Comparison of ENCODE assay signal across 8 cellular contexts in the genomic region with DNA sequence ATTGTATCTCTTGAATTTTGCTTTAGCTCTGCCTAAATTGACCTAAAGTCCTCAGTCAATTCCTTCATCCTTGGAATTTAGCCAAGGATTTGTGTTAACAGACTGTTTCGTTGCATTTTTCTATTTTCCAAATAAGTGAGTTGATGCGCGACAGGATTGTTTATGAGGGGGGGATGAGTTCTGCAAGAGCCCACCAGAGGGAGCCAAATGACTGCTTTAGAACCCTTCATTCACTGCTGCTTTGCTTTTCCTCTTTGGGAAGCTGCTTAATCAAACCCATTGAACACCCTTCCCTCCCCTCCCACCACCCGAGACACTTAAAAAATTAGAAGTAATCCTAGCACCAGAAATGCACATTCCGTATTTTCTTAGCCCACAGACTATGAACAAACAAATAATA. TPM values are rescaled to one million over a fixed set of nuclear protein-coding genes. Genes with fewer than 3 reads are reported as not detected.
DNase-seq lines count a peak whose midpoint lies in the region; ATAC-seq, FAIRE-seq and TF ChIP-seq lines count a peak whose summit lies in the region.

No MANE protein-coding gene starts in this region.

- no peaks in the 10 kb centered on the region for H3K36me3 Mint-ChIP-seq in activated CD4-positive, alpha-beta memory T cell treated with anti-CD3 and anti-CD28 coated beads for 36 hours
- no peaks in the 10 kb centered on the region for H3K36me3 Mint-ChIP-seq in neural crest cell (ENCODE audit: low read depth)

- peak; percentile 88 for TF ChIP-seq CTCF in AG10803 (conservative IDR thresholded peaks at IDR 0.05; ENCODE audit: low read length)
- peak; percentile 91 for TF ChIP-seq CTCF in fibroblast of pulmonary artery (IDR thresholded peaks at IDR 0.05; ENCODE audit: low read length, missing control alignments)
- peak; percentile 91 for TF ChIP-seq CTCF in neural crest cell (conservative IDR thresholded peaks at IDR 0.05)

- DNase-seq in AG10803 (ENCODE audit: low read depth), result peak; percentile 55
- no peak for DNase-seq in GM12892 (ENCODE audit: insufficient read length)
- peak; percentile 26 for DNase-seq in NCI-H226
- peak; percentile 44 for DNase-seq in activated CD4-positive, alpha-beta memory T cell treated with anti-CD3 and anti-CD28 coated beads for 36 hours
- peak; percentile 73 for DNase-seq in fibroblast of pulmonary artery (ENCODE audit: low read depth)
- DNase-seq in neural crest cell (ENCODE audit: low read depth, low spot score), result peak; percentile 55

- peak; percentile 87 for FAIRE-seq in GM12892 (lab: Jason Lieb, UNC)

- H3K27ac Mint-ChIP-seq in activated CD4-positive, alpha-beta memory T cell treated with anti-CD3 and anti-CD28 coated beads for 36 hours, result no peak overlapping the region
- H3K27ac Mint-ChIP-seq in neural crest cell (ENCODE audit: unreplicated experiment), result no peak overlapping the region

- peaks cover 2% of the 10 kb centered on the region for H3K4me1 Mint-ChIP-seq in activated CD4-positive, alpha-beta memory T cell treated with anti-CD3 and anti-CD28 coated beads for 36 hours (ENCODE audit: low read depth)
- peaks cover 10% of the 10 kb centered on the region for H3K4me1 Mint-ChIP-seq in neural crest cell

- TF ChIP-seq POLR2A in GM12892 (IDR thresholded peaks at IDR 0.05; ENCODE audit: low read depth, low read length), result no peak

- CTCF ChIA-PET in activated CD4-positive, alpha-beta memory T cell treated with anti-CD3 and anti-CD28 coated beads for 36 hours (lab: Charles Lee), result interaction anchor here (0.6 to 3.9 kb wide), 32 partner anchors 9 to 1993 kb away, joined by 3 to 59 read pairs (median 4); no protein-coding TSS in a partner anchor

- H3K27me3 Mint-ChIP-seq in activated CD4-positive, alpha-beta memory T cell treated with anti-CD3 and anti-CD28 coated beads for 36 hours, result peaks cover 23% of the 10 kb centered on the region
- peaks cover 79% of the 10 kb centered on the region for H3K27me3 Mint-ChIP-seq in neural crest cell (ENCODE audit: low read depth)

- no peaks in the 10 kb centered on the region for H3K9me3 Mint-ChIP-seq in activated CD4-positive, alpha-beta memory T cell treated with anti-CD3 and anti-CD28 coated beads for 36 hours
- H3K9me3 Mint-ChIP-seq in neural crest cell, result no peaks in the 10 kb centered on the region

- POLR2A ChIA-PET in activated CD4-positive, alpha-beta memory T cell treated with anti-CD3 and anti-CD28 coated beads for 36 hours (lab: Charles Lee), result no interaction called here

- ATAC-seq in HG03064 (IDR thresholded peaks at IDR 0.05; ENCODE audit: low read depth, unreplicated experiment) (peak; percentile 58), GM18873 (IDR thresholded peaks at IDR 0.05; ENCODE audit: low FRiP score, unreplicated experiment) (no peak)

- no peak overlapping the region for H3K4me3 ChIP-seq in AG10803 (ENCODE audit: low read length)
- no peak overlapping the region for H3K4me3 ChIP-seq in fibroblast of pulmonary artery (replicated peaks; ENCODE audit: low read depth, low read length)

- intact Hi-C loops in activated CD4-positive, alpha-beta memory T cell treated with anti-CD3 and anti-CD28 coated beads for 36 hours (cut with micrococcal nuclease), result loop anchor here (2.0 to 10.0 kb wide), 5 partner anchors 134 to 1346 kb away; no protein-coding TSS in a partner anchor

- no peak overlapping the region for H3K4me3 Mint-ChIP-seq in activated CD4-positive, alpha-beta memory T cell treated with anti-CD3 and anti-CD28 coated beads for 36 hours
- no peak overlapping the region for H3K4me3 Mint-ChIP-seq in neural crest cell

RNA-seq across cellular contexts. Expression of a gene that starts 33.7 kb away (rescaled TPM):
- polyA plus RNA-seq in GM12892 (2012; ENCODE audit: missing spikeins), result not detected
- total RNA-seq in activated CD4-positive, alpha-beta memory T cell treated with anti-CD3 and anti-CD28 coated beads for 36 hours, result not detected
- total RNA-seq in neural crest cell, result 0.16 TPM in 1 of 2 replicates, not detected in the other
